15 cellular contexts compared by ENCODE assay signal in genomic region chrX:65488496-65488895, GRCh38.
"Had no signal": no experiment of that assay in that cellular context is flagged by ENCODE, and none has a peak within 500 bp of the region (broad histone marks: within the 10 kb centered on the region; RNA-seq: fewer than 3 reads in every experiment).

No MANE protein-coding gene starts in this region.

- H3K27ac ChIP-seq: breast epithelium, esophagus muscularis mucosa, gastroesophageal sphincter, parathyroid adenoma, testis had no signal

- H3K4me1 Mint-ChIP-seq: activated naive CD8-positive, alpha-beta T cell treated with anti-CD3 and anti-CD28 coated beads for 36 hours; mesothelial cell of epicardium; stimulated activated naive CD8-positive, alpha-beta T cell treated with anti-CD3 and anti-CD28 coated beads, Interleukin-15, amount 100 ng/mL, for 72 hours had no signal

- H2AFZ ChIP-seq: parathyroid adenoma had no signal

- H3K27me3 ChIP-seq: esophagus muscularis mucosa, gastroesophageal sphincter, testis had no signal

- DNase-seq: activated CD4-positive, alpha-beta T cell treated with anti-CD3 and anti-CD28 coated beads, Interleukin-2, amount 50 U/mL, for 48 hours; activated CD4-positive, CD25-positive, alpha-beta regulatory T cell treated with anti-CD3 and anti-CD28 coated beads, Interleukin-2, amount 50 U/mL, for 72 hours; activated gamma-delta T cell treated with Interleukin-2 at 50 U/mL for 16 hours; activated naive CD8-positive, alpha-beta T cell treated with anti-CD3 and anti-CD28 coated beads for 36 hours; activated T-cell treated with anti-CD3 and anti-CD28 coated beads, Interleukin-2, amount 50 U/mL, for 72 hours; aorta; left ventricle myocardium superior; stimulated activated CD4-positive, alpha-beta T cell treated with anti-CD3 and anti-CD28 coated beads, Interleukin-4, amount 100 ng/mL, for 24 hours; stimulated activated naive CD8-positive, alpha-beta T cell treated with anti-CD3 and anti-CD28 coated beads, Interleukin-15, amount 100 ng/mL, for 72 hours; testis had no signal

- H3K9ac ChIP-seq: parathyroid adenoma had no signal

- H3K4me3 Mint-ChIP-seq: activated naive CD8-positive, alpha-beta T cell treated with anti-CD3 and anti-CD28 coated beads for 36 hours; activated T-cell treated with anti-CD3 and anti-CD28 coated beads, Interleukin-2, amount 50 U/mL, for 72 hours; mesothelial cell of epicardium; stimulated activated naive CD8-positive, alpha-beta T cell treated with anti-CD3 and anti-CD28 coated beads, Interleukin-15, amount 100 ng/mL, for 72 hours had no signal

- H3K27me3 Mint-ChIP-seq: activated naive CD8-positive, alpha-beta T cell treated with anti-CD3 and anti-CD28 coated beads for 36 hours; stimulated activated naive CD8-positive, alpha-beta T cell treated with anti-CD3 and anti-CD28 coated beads, Interleukin-15, amount 100 ng/mL, for 72 hours had no signal

- H3K9me3 Mint-ChIP-seq: activated naive CD8-positive, alpha-beta T cell treated with anti-CD3 and anti-CD28 coated beads for 36 hours; activated T-cell treated with anti-CD3 and anti-CD28 coated beads, Interleukin-2, amount 50 U/mL, for 72 hours; stimulated activated naive CD8-positive, alpha-beta T cell treated with anti-CD3 and anti-CD28 coated beads, Interleukin-15, amount 100 ng/mL, for 72 hours had no signal

- H3K79me2 ChIP-seq: parathyroid adenoma had no signal

- H3K36me3 ChIP-seq: breast epithelium, esophagus muscularis mucosa, gastroesophageal sphincter had no signal

- H3K36me3 Mint-ChIP-seq: activated naive CD8-positive, alpha-beta T cell treated with anti-CD3 and anti-CD28 coated beads for 36 hours; mesothelial cell of epicardium had no signal

- H3K4me1 ChIP-seq: breast epithelium, esophagus muscularis mucosa, gastroesophageal sphincter, parathyroid adenoma, testis had no signal

- H3K9me3 ChIP-seq: breast epithelium, esophagus muscularis mucosa, gastroesophageal sphincter, testis had no signal

- H3K4me3 ChIP-seq: breast epithelium, esophagus muscularis mucosa, gastroesophageal sphincter, testis had no signal

- H3K27ac Mint-ChIP-seq: activated naive CD8-positive, alpha-beta T cell treated with anti-CD3 and anti-CD28 coated beads for 36 hours; activated T-cell treated with anti-CD3 and anti-CD28 coated beads, Interleukin-2, amount 50 U/mL, for 72 hours; mesothelial cell of epicardium; stimulated activated naive CD8-positive, alpha-beta T cell treated with anti-CD3 and anti-CD28 coated beads, Interleukin-15, amount 100 ng/mL, for 72 hours had no signal
